9 cellular contexts compared by ENCODE assay signal in the genomic region with DNA sequence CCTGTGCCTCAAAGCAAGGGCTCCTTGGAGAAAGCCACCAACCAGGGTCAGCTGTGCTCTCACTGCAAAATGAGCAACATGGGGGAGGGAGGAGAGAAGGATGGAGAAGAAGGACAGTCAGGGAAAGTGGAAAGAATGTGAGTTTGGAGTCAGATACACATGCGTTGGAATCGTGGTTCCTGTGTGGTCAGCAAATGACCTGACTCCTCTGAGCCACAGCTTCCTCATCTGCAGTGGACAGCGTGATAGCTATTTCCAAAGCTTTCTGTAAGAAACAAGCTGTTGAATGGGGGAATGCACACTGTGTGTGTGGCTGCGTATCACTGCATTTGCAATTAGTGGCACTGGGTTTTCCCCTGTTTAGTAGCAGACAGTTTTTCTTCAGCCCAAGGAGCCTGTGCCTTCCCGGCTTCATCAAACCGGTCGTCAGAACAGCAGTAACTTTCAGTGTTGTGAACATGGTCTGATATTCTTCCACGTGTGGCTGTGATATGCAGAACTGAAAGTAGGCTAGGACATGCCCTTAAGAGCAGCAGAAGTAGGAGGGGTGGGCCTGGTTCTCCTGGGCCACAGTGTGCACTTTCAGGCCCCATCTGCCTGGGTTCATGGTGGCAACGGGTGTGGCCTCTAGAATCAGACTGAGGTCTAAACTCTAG.
DNase-seq lines count a peak whose midpoint lies in the region; ATAC-seq and TF ChIP-seq lines count a peak whose summit lies in the region.
"Had no signal": no experiment of that assay in that cellular context is flagged by ENCODE, and none has a peak within 500 bp of the region (broad histone marks: within the 10 kb centered on the region; RNA-seq: fewer than 3 reads in every experiment).

No MANE protein-coding gene starts in this region.

- TF ChIP-seq EP300 in suprapubic skin (IDR thresholded peaks at IDR 0.05), result no peak

- TF ChIP-seq POLR2A in spleen (IDR thresholded peaks at IDR 0.05) (no peak), suprapubic skin (IDR thresholded peaks at IDR 0.05) (no peak)

- H3K27ac ChIP-seq in spleen (peak overlapping the region in 5 of 8 donors; percentile 24 to 67 (median 47)), suprapubic skin (no peak overlapping the region)
- H3K27ac ChIP-seq: A549 had no signal

- peak; percentile 49 to 59 for ATAC-seq in activated CD4-positive, CD25-positive, alpha-beta regulatory T cell treated with anti-CD3 and anti-CD28 coated beads, Interleukin-2, amount 50 U/mL, for 24 hours
- peak; percentile 93 for ATAC-seq in HG02759 (IDR thresholded peaks at IDR 0.05; ENCODE audit: unreplicated experiment)
- ATAC-seq: A549 had no signal

- H3K36me3 ChIP-seq in spleen (no peaks in the 10 kb centered on the region), suprapubic skin (no peaks in the 10 kb centered on the region)

- intact Hi-C loops in spleen (cut with DNase I; ENCODE audit: low total_unique reads), result no loop called here

- peaks cover 0 to 16% (median 0%) of the 10 kb centered on the region in 7 donors for H3K27me3 ChIP-seq in spleen (replicated peaks in 1 of 7)
- H3K27me3 ChIP-seq in suprapubic skin, result peaks cover 5% of the 10 kb centered on the region

- DNase-seq in activated CD4-positive, CD25-positive, alpha-beta regulatory T cell (lab: John Stamatoyannopoulos, UW), result no peak
- DNase-seq in MV-4-11 (lab: John Stamatoyannopoulos, UW) (peak; percentile 93), spleen (peak; percentile 85), NCI-H187 (lab: John Stamatoyannopoulos, UW) (no peak), mesenteric fat pad (ENCODE audit: low spot score) (no peak), suprapubic skin (ENCODE audit: low spot score in 2 of 2) (no peak)

- H3K9me3 ChIP-seq in spleen (no peaks in the 10 kb centered on the region), suprapubic skin (no peaks in the 10 kb centered on the region)
- H3K9me3 ChIP-seq: A549 had no signal

- WGBS in spleen, 5 donors, result 25 to 45% (median 32%) methylated on average over 9 of the region's 9 CpGs
- 67% methylated on average over 9 of the region's 9 CpGs for WGBS in suprapubic skin

- H3K4me1 ChIP-seq in spleen (peaks cover 7 to 22% (median 17%) of the 10 kb centered on the region in 6 donors), suprapubic skin (no peaks in the 10 kb centered on the region)
- H3K4me1 ChIP-seq: A549 had no signal

- TF ChIP-seq CTCF in spleen (IDR thresholded peaks at IDR 0.05 in 8 of 11, conservative IDR thresholded peaks at IDR 0.05 in 3 of 11) (no peak), suprapubic skin (IDR thresholded peaks at IDR 0.05) (no peak)

- H3K4me3 ChIP-seq in spleen (peak overlapping the region in 1 of 8 donors; percentile 32), suprapubic skin (no peak overlapping the region)
- H3K4me3 ChIP-seq: A549 had no signal

Comparison
In these comparisons a context has a peak if more than half of its experiments do, and no peak if none do; other contexts are left out.
1. DNase-seq: peak in MV-4-11 (single experiment) and spleen (single experiment); none in activated CD4-positive, CD25-positive, alpha-beta regulatory T cell (0 of 4), NCI-H187 (0 of 2), mesenteric fat pad (single experiment) and suprapubic skin (0 of 2).